1 cellular context compared by ENCODE assay signal in genomic region chr10:76150886-76151288, GRCh38.
TF ChIP-seq lines count a peak whose summit lies in the region.

No MANE protein-coding gene starts in this region.

TF ChIP-seq in HepG2, 621 proteins besides CTCF, POLR2A, EP300 and RAD21 (continued from another document and continues in another):
- TF ChIP-seq AHDC1 (CRISPR knock-in tag; IDR thresholded peaks at IDR 0.05; ENCODE audit: borderline replicate concordance): no peak
- TF ChIP-seq STAT5B (CRISPR knock-in tag; IDR thresholded peaks at IDR 0.05): no peak
- no peak for TF ChIP-seq ZNF326 (CRISPR knock-in tag; IDR thresholded peaks at IDR 0.05; ENCODE audit: borderline replicate concordance)
- no peak for TF ChIP-seq ZNF761 (CRISPR knock-in tag; conservative IDR thresholded peaks at IDR 0.05)
- TF ChIP-seq ZNF33B (CRISPR knock-in tag; IDR thresholded peaks at IDR 0.05): no peak
- peak; percentile 60; the same call in 1 of the 2 replicates for TF ChIP-seq NCOA2 (CRISPR knock-in tag; IDR thresholded peaks at IDR 0.05)
- TF ChIP-seq HOXA9 (CRISPR knock-in tag; IDR thresholded peaks at IDR 0.05; ENCODE audit: borderline replicate concordance): no peak
- TF ChIP-seq TRIM22 (IDR thresholded peaks at IDR 0.05): no peak
- TF ChIP-seq ZBED4 (CRISPR knock-in tag; IDR thresholded peaks at IDR 0.05; ENCODE audit: borderline replicate concordance): no peak
- no peak for TF ChIP-seq SNAPC2 (CRISPR knock-in tag; IDR thresholded peaks at IDR 0.05)
- TF ChIP-seq ESRRA (CRISPR knock-in tag; IDR thresholded peaks at IDR 0.05; ENCODE audit: low read depth): no peak
- no peak for TF ChIP-seq ZXDC (CRISPR knock-in tag; IDR thresholded peaks at IDR 0.05)
- TF ChIP-seq STAG1 (CRISPR knock-in tag; IDR thresholded peaks at IDR 0.05): peak; percentile 27; the same call in 1 of the 2 replicates
- no peak for TF ChIP-seq RFX3 (CRISPR knock-in tag; IDR thresholded peaks at IDR 0.05)
- TF ChIP-seq MNT (IDR thresholded peaks at IDR 0.05): no peak
- TF ChIP-seq NR2F6 (IDR thresholded peaks at IDR 0.05): no peak; the same call in 1 of the 2 replicates
- TF ChIP-seq NR2F6 (CRISPR knock-in tag; IDR thresholded peaks at IDR 0.05): peak; percentile 60
- TF ChIP-seq GATAD1 (CRISPR knock-in tag; IDR thresholded peaks at IDR 0.05): 0 out of 2 replicates have a peak, but pooled peaks have one; percentile 35
- no peak for TF ChIP-seq TSC22D2 (CRISPR knock-in tag; IDR thresholded peaks at IDR 0.05; ENCODE audit: borderline replicate concordance)
- TF ChIP-seq SRF (IDR thresholded peaks at IDR 0.05; ENCODE audit: low read depth, low read length): no peak
- no peak for TF ChIP-seq BRF2 (CRISPR knock-in tag; IDR thresholded peaks at IDR 0.05)
- TF ChIP-seq ZFP36L2 (CRISPR knock-in tag; IDR thresholded peaks at IDR 0.05): no peak
- TF ChIP-seq PBX3 (CRISPR knock-in tag; IDR thresholded peaks at IDR 0.05; ENCODE audit: borderline replicate concordance): no peak
- TF ChIP-seq GTF2F1 (IDR thresholded peaks at IDR 0.05; ENCODE audit: low read length): no peak
- TF ChIP-seq TGIF2 (CRISPR knock-in tag; IDR thresholded peaks at IDR 0.05): no peak
- TF ChIP-seq ZNF281 (CRISPR knock-in tag; IDR thresholded peaks at IDR 0.05; ENCODE audit: borderline replicate concordance): no peak; the same call in 1 of the 2 replicates
- no peak for TF ChIP-seq ZBTB21 (CRISPR knock-in tag; IDR thresholded peaks at IDR 0.05)
- no peak for TF ChIP-seq ZNF549 (CRISPR knock-in tag; IDR thresholded peaks at IDR 0.05)
- TF ChIP-seq PCBP1 (IDR thresholded peaks at IDR 0.05; ENCODE audit: borderline replicate concordance, low read depth, low read length): no peak
- peak; percentile 37; the same call in 1 of the 2 replicates for TF ChIP-seq CREM (IDR thresholded peaks at IDR 0.05)
- no peak for TF ChIP-seq CREM (CRISPR knock-in tag; IDR thresholded peaks at IDR 0.05)
- TF ChIP-seq CCDC6 (CRISPR knock-in tag; IDR thresholded peaks at IDR 0.05): no peak
- TF ChIP-seq ZNF792 (CRISPR knock-in tag; IDR thresholded peaks at IDR 0.05): no peak
- TF ChIP-seq TEF (CRISPR knock-in tag; IDR thresholded peaks at IDR 0.05): no peak
- TF ChIP-seq ZNF75D (CRISPR knock-in tag; IDR thresholded peaks at IDR 0.05; ENCODE audit: borderline replicate concordance): no peak
- no peak for TF ChIP-seq TMF1 (CRISPR knock-in tag; IDR thresholded peaks at IDR 0.05; ENCODE audit: low read depth)
- TF ChIP-seq ZNF20 (CRISPR knock-in tag; IDR thresholded peaks at IDR 0.05): no peak
- TF ChIP-seq SNAI1 (CRISPR knock-in tag; IDR thresholded peaks at IDR 0.05; ENCODE audit: borderline replicate concordance): no peak
- TF ChIP-seq YY1 (IDR thresholded peaks at IDR 0.05; ENCODE audit: insufficient read depth, insufficient replicate concordance, low read depth, low read length): no peak
